Comparison of ENCODE assay signal across 8 cellular contexts in genomic region chr12:27969011-27969900, GRCh38. TPM values are rescaled to one million over a fixed set of nuclear protein-coding genes. Genes with fewer than 3 reads are reported as not detected.
A peak's percentile ranks its signal among the peaks of the same experiment; 100 is the strongest.
DNase-seq lines count a peak whose midpoint lies in the region; ATAC-seq and TF ChIP-seq lines count a peak whose summit lies in the region.

No MANE protein-coding gene starts in this region.

- DNase-seq in AG08395 (ENCODE audit: low spot score) (peak; percentile 39), H7 (peak; percentile 77), WERI-Rb-1 (peak; percentile 18), fibroblast of villous mesenchyme (ENCODE audit: low read depth) (peak; percentile 28), occipital lobe (lab: John Stamatoyannopoulos, UW) (peak; percentile 17)
- DNase-seq in stimulated activated CD4-positive, alpha-beta T cell treated with anti-CD3 and anti-CD28 coated beads, Interleukin-2, amount 100 ng/mL, for 48 hours, result no peak

- no peak overlapping the region for H3K27ac ChIP-seq in WERI-Rb-1

- no peak for ATAC-seq in HG02642 (IDR thresholded peaks at IDR 0.05; ENCODE audit: poor library complexity, unreplicated experiment)
- ATAC-seq in HG03469 (IDR thresholded peaks at IDR 0.05; ENCODE audit: unreplicated experiment), result no peak

- H3K36me3 ChIP-seq in H7 (replicated peaks; ENCODE audit: control insufficient read depth, insufficient read depth, low read length), result no peaks in the 10 kb centered on the region
- no peaks in the 10 kb centered on the region for H3K36me3 ChIP-seq in WERI-Rb-1

- H3K4me3 ChIP-seq in H7 (ENCODE audit: insufficient read depth, low read depth, low read length), result peak overlapping the region; percentile 44
- H3K4me3 ChIP-seq in WERI-Rb-1 (ENCODE audit: low read depth, low read length), result peak overlapping the region; percentile 64
- H3K4me3 ChIP-seq in fibroblast of villous mesenchyme (ENCODE audit: low read depth, low read length), result peak overlapping the region; percentile 57

- H3K27me3 ChIP-seq in H7 (ENCODE audit: control insufficient read depth, insufficient read depth, low read length) (peaks cover 75% of the 10 kb centered on the region), WERI-Rb-1 (ENCODE audit: insufficient read depth, low read depth, severe bottlenecking) (peaks cover 13% of the 10 kb centered on the region)

- H3K9me3 ChIP-seq in WERI-Rb-1 (ENCODE audit: severe bottlenecking), result no peaks in the 10 kb centered on the region

- TF ChIP-seq CTCF in WERI-Rb-1 (IDR thresholded peaks at IDR 0.05; ENCODE audit: low read depth, low read length) (no peak), fibroblast of villous mesenchyme (IDR thresholded peaks at IDR 0.05; ENCODE audit: insufficient read depth, low read depth, low read length) (no peak)

RNA-seq across cellular contexts. Expression of gene PTHLH, which starts 3.3 kb away (rescaled TPM):
- total RNA-seq in H7 (2014; rRNA removed; shearing (Covaris generic)), result 0.28 TPM in 1 of 2 replicates, not detected in the other
- total RNA-seq in fibroblast of villous mesenchyme (1.3 and 1.6 TPM in 2 replicates), occipital lobe (not detected)

Comparison
In these comparisons a context has a peak if more than half of its experiments do, and no peak if none do; other contexts are left out.
1. DNase-seq: peak in AG08395 (single experiment), H7 (single experiment), WERI-Rb-1 (single experiment), fibroblast of villous mesenchyme (single experiment) and occipital lobe (single experiment); none in stimulated activated CD4-positive, alpha-beta T cell treated with anti-CD3 and anti-CD28 coated beads, Interleukin-2, amount 100 ng/mL, for 48 hours (0 of 2).
2. Peak in every context shown above with its lines, with median percentiles within 50 percentile points of each other: H3K4me3 ChIP-seq.